ENCODE assay signal across 8 cellular contexts in genomic region chr3:127574880-127575878, GRCh38. TPM values are rescaled to one million over a fixed set of nuclear protein-coding genes. Genes with fewer than 3 reads are reported as not detected.
DNase-seq lines count a peak whose midpoint lies in the region; ATAC-seq, FAIRE-seq and TF ChIP-seq lines count a peak whose summit lies in the region.

No MANE protein-coding gene starts in this region.

- H3K9me3 ChIP-seq in cardiac muscle cell (ENCODE audit: low read depth) = no peaks in the 10 kb centered on the region

- no peaks in the 10 kb centered on the region for H3K4me1 ChIP-seq in cardiac muscle cell (ENCODE audit: low read depth)

- TF ChIP-seq POLR2A in GM12891 (IDR thresholded peaks at IDR 0.05; ENCODE audit: low read depth, low read length) = no peak

- peaks cover 15% of the 10 kb centered on the region for H3K36me3 Mint-ChIP-seq in T-cell

- H3K27ac ChIP-seq in cardiac muscle cell = no peak overlapping the region

- ATAC-seq in HG02884 (IDR thresholded peaks at IDR 0.05; ENCODE audit: unreplicated experiment) (peak; percentile 82), T-cell (replicated peaks in 1 of 4) (peak; percentile 92 to 97 (median 96)), HG02840 (IDR thresholded peaks at IDR 0.05; ENCODE audit: low FRiP score, unreplicated experiment) (no peak)

- H3K4me3 Mint-ChIP-seq in T-cell = peak overlapping the region in 2 of 3 donors; percentile 31 to 36

- POLR2A ChIA-PET in T-cell (lab: Charles Lee) = interaction anchor here in 1 of 2 donors (0.7 kb wide), 1 partner anchor 998 kb away, joined by 3 read pairs; no protein-coding TSS in a partner anchor

- no peaks in the 10 kb centered on the region for H3K27me3 Mint-ChIP-seq in T-cell

- FAIRE-seq in GM12891 (lab: Jason Lieb, UNC) = peak; percentile 100

- DNase-seq in GM12891 (ENCODE audit: insufficient read length, low spot score) = peak; percentile 99
- DNase-seq in NCI-H146 treated with DMSO at 0.1 percent for 48 hours (lab: John Stamatoyannopoulos, UW; ENCODE audit: unreplicated experiment) = peak; percentile 78
- peak; percentile 74 to 87 (median 80) for DNase-seq in T-cell
- DNase-seq in activated naive CD8-positive, alpha-beta T cell treated with anti-CD3 and anti-CD28 coated beads, Interleukin-2, amount 50 U/mL, for 16 hours (ENCODE audit: low read depth, low spot score) = peak; percentile 55
- DNase-seq in cardiac muscle cell (ENCODE audit: low read depth in 1 of 2, low spot score in 1 of 2) = peak; percentile 84 to 93
- DNase-seq in putamen (ENCODE audit: low spot score) = peak; percentile 87

- no peak overlapping the region for H3K4me3 ChIP-seq in cardiac muscle cell

- CTCF ChIA-PET in T-cell (lab: Charles Lee) = interaction anchor here (0.6 to 1.9 kb wide), 21 partner anchors 11 to 1070 kb away, joined by 3 to 16 read pairs (median 4); partner anchors contain the start of genes MCM2 (in 2 of the 2) and TPRA1 (in 1 of the 2)

- H3K9me3 Mint-ChIP-seq in T-cell = no peaks in the 10 kb centered on the region

- H3K27me3 ChIP-seq in cardiac muscle cell = no peaks in the 10 kb centered on the region

- peak overlapping the region; percentile 69 to 81 for H3K27ac Mint-ChIP-seq in T-cell

- TF ChIP-seq CTCF in cardiac muscle cell (IDR thresholded peaks at IDR 0.05; ENCODE audit: low read depth, low read length) = peak; percentile 99

- peaks cover 14 to 17% (median 16%) of the 10 kb centered on the region in 3 donors for H3K4me1 Mint-ChIP-seq in T-cell

- H3K36me3 ChIP-seq in cardiac muscle cell = peaks cover 2% of the 10 kb centered on the region

TF ChIP-seq in GM12891, 5 proteins besides CTCF, POLR2A, EP300 and RAD21:
- TF ChIP-seq POU2F2 (IDR thresholded peaks at IDR 0.05; ENCODE audit: low read depth, low read length) (peak; percentile 67; the same call in 1 of the 2 replicates), SPI1 (IDR thresholded peaks at IDR 0.05; ENCODE audit: low read depth, low read length) (no peak), POLR2AphosphoS5 (IDR thresholded peaks at IDR 0.05; ENCODE audit: low read depth, low read length) (0 out of 2 replicates have a peak, but pooled peaks have one; percentile 43), TAF1 (IDR thresholded peaks at IDR 0.05; ENCODE audit: low read depth, low read length) (no peak), PAX5 (IDR thresholded peaks at IDR 0.05; ENCODE audit: insufficient read depth, low read length, severe bottlenecking) (no peak)

RNA-seq across cellular contexts. Expression of gene TPRA1, which starts 15.4 kb away (rescaled TPM):
- 12.8 TPM for polyA plus RNA-seq in GM12891 (2012; ENCODE audit: low read depth, missing spikeins)
- total RNA-seq in T-cell (10 to 100 TPM; 17.1 to 38.4 (median 34.6) TPM), cardiac muscle cell (41.0 and 43.3 TPM in 2 replicates)
- polyA plus RNA-seq in cardiac muscle cell = 39.9 and 40.7 TPM in 2 replicates

RNA-seq across cellular contexts. Expression of gene MCM2, which starts 23.0 kb away (rescaled TPM):
- 95.8 TPM for polyA plus RNA-seq in GM12891 (2012; ENCODE audit: low read depth, missing spikeins)
- total RNA-seq in T-cell (10 to 100 TPM in 4 of 5 donors, 1 to 10 TPM in 1; 8.4 to 23.2 (median 14.1) TPM), cardiac muscle cell (43.5 and 76.4 TPM in 2 replicates)
- polyA plus RNA-seq in cardiac muscle cell = 33.3 and 41.7 TPM in 2 replicates

RNA-seq across cellular contexts. Expression of gene PODXL2, which starts 53.8 kb away (rescaled TPM):
- 4.0 TPM for polyA plus RNA-seq in GM12891 (2012; ENCODE audit: low read depth, missing spikeins)
- total RNA-seq in T-cell = 1 to 10 TPM; 2.0 to 4.7 (median 4.2) TPM
- 18.3 and 24.9 TPM in 2 replicates for total RNA-seq in cardiac muscle cell
- polyA plus RNA-seq in cardiac muscle cell = 16.0 and 16.3 TPM in 2 replicates
